In the genomic region with DNA sequence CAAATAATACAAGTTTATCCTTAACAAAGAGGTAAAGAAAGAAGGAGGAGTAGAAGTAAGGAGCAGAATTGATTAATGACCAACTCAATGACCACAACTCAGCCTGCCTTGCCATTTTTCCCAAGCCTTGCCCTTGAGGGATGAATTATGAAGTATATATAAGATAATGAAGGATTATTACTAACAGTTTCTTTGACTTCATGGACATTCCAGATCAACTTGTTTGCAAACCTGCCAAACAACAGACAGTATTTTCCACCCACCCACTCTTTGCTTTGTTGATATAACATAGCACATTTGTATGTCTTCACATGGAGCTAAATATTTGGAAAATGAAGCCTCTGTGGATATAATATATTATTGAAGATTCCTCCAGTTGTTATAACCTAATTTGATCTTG, we compare ENCODE assay signal across 33 cellular contexts. TPM values are rescaled to one million over a fixed set of nuclear protein-coding genes. Genes with fewer than 3 reads are reported as not detected.
DNase-seq lines count a peak whose midpoint lies in the region; ATAC-seq, FAIRE-seq and TF ChIP-seq lines count a peak whose summit lies in the region.
"Had no signal": no experiment of that assay in that cellular context is flagged by ENCODE, and none has a peak within 500 bp of the region (broad histone marks: within the 10 kb centered on the region; RNA-seq: fewer than 3 reads in every experiment).

No MANE protein-coding gene starts in this region.

- H3K36me3 ChIP-seq in HCT116 (ENCODE audit: control insufficient read depth in 1 of 2, insufficient read depth in 2 of 2, low read length in 2 of 2), result no peaks in the 10 kb centered on the region
- no peaks in the 10 kb centered on the region for H3K36me3 ChIP-seq in SK-N-MC (ENCODE audit: insufficient read depth, low read length)
- H3K36me3 ChIP-seq: BE2C, left ventricle myocardium inferior, pancreas, upper lobe of left lung had no signal

- no peak for FAIRE-seq in A549 (lab: Jason Lieb, UNC)
- FAIRE-seq: pancreas had no signal

- RAD21 ChIA-PET in HCT116 (lab: Charles Lee; ENCODE audit: low non-redundant PET in 1 of 2, low total read pairs in 2 of 2, uncharacterized antibody in 2 of 2, unreplicated experiment in 2 of 2), result interaction anchor here in 1 of 2 experiments (0.7 kb wide), 1 partner anchor 36 kb away, joined by 3 read pairs; no protein-coding TSS in a partner anchor

- no peaks in the 10 kb centered on the region for H4K20me1 ChIP-seq in HCT116 (ENCODE audit: insufficient read depth)

- TF ChIP-seq RAD21 in A549 (conservative IDR thresholded peaks at IDR 0.05 in 1 of 2, IDR thresholded peaks at IDR 0.05 in 1 of 2), result no peak
- TF ChIP-seq RAD21 in HCT116 (IDR thresholded peaks at IDR 0.05; ENCODE audit: low read depth), result no peak

- H3K4me1 ChIP-seq in A549, result peaks cover 45% of the 10 kb centered on the region
- peaks cover 20% of the 10 kb centered on the region in 2 experiments for H3K4me1 ChIP-seq in HCT116 (ENCODE audit: control insufficient read depth in 1 of 2, insufficient read depth in 2 of 2, low read length in 2 of 2)
- H3K4me1 ChIP-seq: left ventricle myocardium inferior, upper lobe of left lung had no signal

- POLR2A ChIA-PET in A549 (lab: Yijun Ruan, JAX), result interaction anchor here (1.2 to 2.3 kb wide), 2 partner anchors 10 to 12 kb away, joined by 3 to 20 read pairs; a partner anchor contains a TSS
- POLR2A ChIA-PET in HCT116 (lab: Charles Lee), result interaction anchor here (1.3 kb wide), 1 partner anchor 10 kb away, joined by 7 read pairs; a partner anchor contains a TSS

- BruUV-seq in HCT116 (replicated peaks; lab: Mats Ljungman, UMichigan), result no TSS peak

- H3K4me2 ChIP-seq in A549 (peak overlapping the region; percentile 71), HCT116 (ENCODE audit: low read length) (peak overlapping the region; percentile 46; the same call in 1 of the 2 replicates)

- H3K4me3 ChIP-seq in A549 (no peak overlapping the region), HCT116 (replicated peaks in 1 of 2; ENCODE audit: low read depth in 1 of 2, low read length in 2 of 2) (no peak overlapping the region), SK-N-MC (peak overlapping the region; percentile 9; the same call in 1 of the 2 replicates), fibroblast of the aortic adventitia (ENCODE audit: low read depth, low read length) (no peak overlapping the region)
- H3K4me3 ChIP-seq: body of pancreas, left ventricle myocardium inferior, pancreas, skin epidermis, upper lobe of left lung had no signal

- peak overlapping the region; percentile 90 to 92 for H3K27ac ChIP-seq in A549
- peak overlapping the region; percentile 57; the same call in 1 of the 2 replicates for H3K27ac ChIP-seq in HCT116 (ENCODE audit: low read depth, low read length)
- H3K27ac ChIP-seq in SK-N-MC, result peak overlapping the region; percentile 95
- H3K27ac ChIP-seq: left ventricle myocardium inferior, pancreas, skin epidermis, upper lobe of left lung had no signal

- no peaks in the 10 kb centered on the region for H3K9me2 ChIP-seq in HCT116 (ENCODE audit: insufficient read depth)

- TF ChIP-seq CTCF in A549 (IDR thresholded peaks at IDR 0.05), result no peak
- no peak for TF ChIP-seq CTCF in HCT116 (IDR thresholded peaks at IDR 0.05 in 2 of 3, conservative IDR thresholded peaks at IDR 0.05 in 1 of 3; ENCODE audit: borderline replicate concordance in 1 of 3, insufficient read depth in 1 of 3, low read depth in 2 of 3, low read length in 2 of 3)
- TF ChIP-seq CTCF in fibroblast of the aortic adventitia (IDR thresholded peaks at IDR 0.05; ENCODE audit: insufficient read depth, low read length), result no peak

- ATAC-seq in A549, result peak in 1 of 2 experiments; percentile 51; a peak in 4 of 6 replicates
- no peak for ATAC-seq in HCT116
- no peak for ATAC-seq in HG03520 (IDR thresholded peaks at IDR 0.05; ENCODE audit: unreplicated experiment)
- ATAC-seq in GM21825 (IDR thresholded peaks at IDR 0.05; ENCODE audit: unreplicated experiment), result no peak
- ATAC-seq in HG03135 (IDR thresholded peaks at IDR 0.05; ENCODE audit: unreplicated experiment), result no peak
- ATAC-seq: activated CD8-positive, alpha-beta T cell treated with anti-CD3 and anti-CD28 coated beads for 36 hours; body of pancreas; stimulated activated naive B cell treated with anti-CD40 and anti-IgM and Interleukin-4, amounts not matched to agents 10 μg/mL and 1 μg/mL and 100 μg/mL, for 72 hours had no signal

- H3K27me3 ChIP-seq in HCT116 (ENCODE audit: insufficient read depth, low read length), result no peaks in the 10 kb centered on the region
- H3K27me3 ChIP-seq: BE2C, body of pancreas, pancreas, upper lobe of left lung had no signal

- H3K9ac ChIP-seq in HCT116 (ENCODE audit: low read length) (no peak overlapping the region), SK-N-MC (ENCODE audit: insufficient read length) (peak overlapping the region; percentile 40)

- H3K9me3 ChIP-seq in A549 (no peaks in the 10 kb centered on the region), HCT116 (ENCODE audit: control insufficient read depth in 1 of 2, insufficient read depth in 1 of 2, low read depth in 1 of 2, low read length in 2 of 2) (no peaks in the 10 kb centered on the region), SK-N-MC (ENCODE audit: low read depth, low read length) (no peaks in the 10 kb centered on the region)
- H3K9me3 ChIP-seq: BE2C, left ventricle myocardium inferior, pancreas, upper lobe of left lung had no signal

- TF ChIP-seq POLR2A in A549 (IDR thresholded peaks at IDR 0.05; ENCODE audit: low read length), result no peak
- TF ChIP-seq POLR2A in HCT116 (IDR thresholded peaks at IDR 0.05; ENCODE audit: borderline replicate concordance, extremely low read depth, insufficient read depth, insufficient read length), result no peak

- TF ChIP-seq EP300 in A549 (IDR thresholded peaks at IDR 0.05), result no peak

- DNase-seq in A549 (ENCODE audit: low read depth in 1 of 2, low spot score in 1 of 2), result peak in 1 of 2 experiments; percentile 58
- no peak for DNase-seq in HCT116 (ENCODE audit: low read depth, low spot score)
- DNase-seq in SK-N-MC (ENCODE audit: low read depth, low spot score), result peak; percentile 26
- peak; percentile 28 for DNase-seq in fibroblast of the aortic adventitia (ENCODE audit: low read depth)
- DNase-seq in NCI-H524 treated with DMSO at 0.1 percent for 48 hours (lab: John Stamatoyannopoulos, UW), result no peak
- DNase-seq: ACHN; activated CD8-positive, alpha-beta memory T cell treated with anti-CD3 and anti-CD28 coated beads, Interleukin-2, amount 50 U/mL, for 48 hours; activated CD8-positive, alpha-beta T cell treated with anti-CD3 and anti-CD28 coated beads for 36 hours; activated naive CD4-positive, alpha-beta T cell treated with anti-CD3 and anti-CD28 coated beads for 36 hours; BE2C; body of pancreas; CD8-positive, alpha-beta memory T cell; cerebellar nuclear complex; DMS 273 treated with DMSO at 0.1 percent for 48 hours; H7; islet precursor cell; left ventricle myocardium inferior; pancreas; retina; SHP77; stimulated activated naive B cell treated with anti-CD40 and anti-IgM and Interleukin-4, amounts not matched to agents 10 μg/mL and 1 μg/mL and 100 μg/mL, for 72 hours; substantia nigra; upper lobe of left lung had no signal

- no peaks in the 10 kb centered on the region for H3K79me2 ChIP-seq in HCT116 (ENCODE audit: insufficient read depth, low read length)

- CTCF ChIA-PET in A549 (lab: Yijun Ruan, JAX), result interaction anchor here (1.2 to 5.4 kb wide), 2 partner anchors 9 to 66 kb away, joined by 3 to 27 read pairs; no protein-coding TSS in a partner anchor
- CTCF ChIA-PET in HCT116 (lab: Charles Lee), result interaction anchor here (1.2 to 5.0 kb wide), 3 partner anchors 9 to 83 kb away, joined by 4 to 30 read pairs (median 7); no protein-coding TSS in a partner anchor

- intact Hi-C loops in HCT116 (cut with micrococcal nuclease), result loop anchor here (1.0 kb wide), 1 partner anchor 10 kb away; a partner anchor contains a TSS

- peak overlapping the region; percentile 96 for H2AFZ ChIP-seq in HCT116 (ENCODE audit: low read depth, low read length, poor library complexity, severe bottlenecking)

TF ChIP-seq in A549, 52 proteins besides CTCF, POLR2A, EP300 and RAD21:
- TF ChIP-seq POLR2AphosphoS2 (conservative IDR thresholded peaks at IDR 0.05; ENCODE audit: low read length) (no peak), MYC (IDR thresholded peaks at IDR 0.05; ENCODE audit: borderline replicate concordance, low read length) (no peak), KDM5A (IDR thresholded peaks at IDR 0.05) (no peak), SMC3 (IDR thresholded peaks at IDR 0.05) (no peak)

TF ChIP-seq in HCT116, 20 proteins besides CTCF, POLR2A, EP300 and RAD21 (continues in another document):
- TF ChIP-seq FOSL1 (IDR thresholded peaks at IDR 0.05; ENCODE audit: low read depth) (no peak), EZH2phosphoT487 (IDR thresholded peaks at IDR 0.05; ENCODE audit: borderline replicate concordance) (no peak), EGR1 (IDR thresholded peaks at IDR 0.05; ENCODE audit: low read depth) (no peak), JUND (IDR thresholded peaks at IDR 0.05) (no peak), ZFX (IDR thresholded peaks at IDR 0.05) (no peak), POLR2AphosphoS5 (IDR thresholded peaks at IDR 0.05; ENCODE audit: low read depth, low read length) (no peak), TCF7L2 (IDR thresholded peaks at IDR 0.05; ENCODE audit: borderline replicate concordance, extremely low read depth, insufficient read depth, insufficient read length) (no peak), YY1 (IDR thresholded peaks at IDR 0.05; ENCODE audit: extremely low read depth, insufficient replicate concordance, low read depth, low read length) (no peak)
- TF ChIP-seq, protein P1, sequence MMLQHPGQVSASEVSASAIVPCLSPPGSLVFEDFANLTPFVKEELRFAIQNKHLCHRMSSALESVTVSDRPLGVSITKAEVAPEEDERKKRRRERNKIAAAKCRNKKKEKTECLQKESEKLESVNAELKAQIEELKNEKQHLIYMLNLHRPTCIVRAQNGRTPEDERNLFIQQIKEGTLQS (IDR thresholded peaks at IDR 0.05), result no peak

RNA-seq across cellular contexts. Expression of a gene that starts 9.9 kb away (rescaled TPM):
- polyA plus RNA-seq in A549 (2011; rRNA removed) (20.5 and 24.9 TPM in 2 replicates), A549 (2017; fragmentation: RNase III; extraction: RNeasy Plus Mini Kit Qiagen cat#74134 plus additional on column Dnase treatment) (29.9 to 34.4 TPM (median 33.2 TPM) in 3 replicates)
- 11.0 and 12.8 TPM in 2 replicates for polyA plus RNA-seq in A549 (2012; cell fraction: cytosol; rRNA removed)
- polyA plus RNA-seq in A549 (2012; cell fraction: nucleus; rRNA removed), result 50.8 and 65.7 TPM in 2 replicates
- polyA minus RNA-seq in A549 (2011; rRNA and poly(A)+ RNA removed), result 6.0 and 8.4 TPM in 2 replicates
- total RNA-seq in HCT116 (2021; ENCODE audit: unreplicated experiment) (31.6 TPM), fibroblast of the aortic adventitia (ENCODE audit: low replicate concordance) (0.57 and 5.7 TPM in 2 replicates)
- 4.8 and 7.9 TPM in 2 replicates for polyA plus RNA-seq in HCT116 (2012)
- total RNA-seq: CD8-positive, alpha-beta memory T cell had no signal
- polyA plus RNA-seq: CD8-positive, alpha-beta memory T cell had no signal

RNA-seq across cellular contexts. Expression of a gene that starts 40.9 kb away (rescaled TPM):
- polyA plus RNA-seq in A549 (2011; rRNA removed) (not detected in 2 replicates), A549 (2017; fragmentation: RNase III; extraction: RNeasy Plus Mini Kit Qiagen cat#74134 plus additional on column Dnase treatment) (not detected in 3 replicates)
- polyA plus RNA-seq in A549 (2012; cell fraction: cytosol; rRNA removed), result not detected in 2 replicates
- polyA plus RNA-seq in A549 (2012; cell fraction: nucleus; rRNA removed), result not detected in 2 replicates
- not detected in 2 replicates for polyA minus RNA-seq in A549 (2011; rRNA and poly(A)+ RNA removed)
- total RNA-seq in HCT116 (2021; ENCODE audit: unreplicated experiment) (not detected), fibroblast of the aortic adventitia (ENCODE audit: low replicate concordance) (not detected in 2 replicates)
- polyA plus RNA-seq in HCT116 (2012), result not detected in 2 replicates
- total RNA-seq: activated CD8-positive, alpha-beta T cell treated with anti-CD3 and anti-CD28 coated beads for 36 hours; activated naive CD4-positive, alpha-beta T cell treated with anti-CD3 and anti-CD28 coated beads for 36 hours; body of pancreas; CD8-positive, alpha-beta memory T cell; H7; left ventricle myocardium inferior; LHCN-M2; mesenteric fat pad; NCI-H460; neural crest cell; pancreas; T-helper 2 cell treated with Interferon-gamma antibody and Interleukin-4, amounts not matched to agents 100 ng/mL and 5 ng/mL, for 36 hours; upper lobe of left lung had no signal
- polyA plus RNA-seq: adipose tissue; CD8-positive, alpha-beta memory T cell had no signal

Comparison
In these comparisons a context has a peak if more than half of its experiments do, and no peak if none do; other contexts are left out.
1. DNase-seq: peak in SK-N-MC (single experiment) and fibroblast of the aortic adventitia (single experiment); none in HCT116 (single experiment) and NCI-H524 treated with DMSO at 0.1 percent for 48 hours (single experiment).
2. Peak in every context shown above with its lines, with median percentiles within 50 percentile points of each other: H3K27ac ChIP-seq.